ENCODE assay signal across 23 cellular contexts in the genomic region with DNA sequence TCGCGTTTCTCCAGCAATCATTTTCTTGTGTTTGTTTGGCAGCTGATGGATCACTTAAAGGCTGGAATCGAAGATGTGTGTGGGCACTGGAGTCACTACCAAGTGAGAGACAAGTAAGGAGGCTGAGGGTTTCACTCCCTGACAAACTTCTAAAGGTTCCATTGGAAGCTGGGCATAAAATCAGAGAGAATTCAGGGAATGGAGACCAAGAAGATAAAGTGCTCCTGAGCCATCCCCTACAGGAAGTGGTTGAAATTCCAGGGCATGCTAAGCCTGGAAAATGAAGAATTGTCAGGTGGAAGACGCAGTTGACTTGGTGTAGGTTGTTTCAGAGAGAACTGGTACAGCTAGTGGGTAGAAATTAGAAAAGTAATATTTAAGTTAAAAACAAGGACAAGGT. TPM values are rescaled to one million over a fixed set of nuclear protein-coding genes. Genes with fewer than 3 reads are reported as not detected.
A peak's percentile ranks its signal among the peaks of the same experiment; 100 is the strongest.
DNase-seq lines count a peak whose midpoint lies in the region; ATAC-seq and TF ChIP-seq lines count a peak whose summit lies in the region.
"Had no signal": no experiment of that assay in that cellular context is flagged by ENCODE, and none has a peak within 500 bp of the region (broad histone marks: within the 10 kb centered on the region; RNA-seq: fewer than 3 reads in every experiment).

No MANE protein-coding gene starts in this region.

- H4K20me1 ChIP-seq in IMR-90 (ENCODE audit: insufficient read depth, low read length), result no peaks in the 10 kb centered on the region

- H3K4me3 ChIP-seq in IMR-90 (ENCODE audit: insufficient read depth, low read depth, low read length), result no peak overlapping the region
- no peak overlapping the region for H3K4me3 ChIP-seq in esophagus muscularis mucosa

- no peaks in the 10 kb centered on the region for H3K9me3 ChIP-seq in IMR-90 (ENCODE audit: control insufficient read depth, insufficient read depth, low read length)
- no peaks in the 10 kb centered on the region for H3K9me3 ChIP-seq in esophagus muscularis mucosa

- H3K36me3 Mint-ChIP-seq in activated naive CD8-positive, alpha-beta T cell, result no peaks in the 10 kb centered on the region
- peaks cover 3% of the 10 kb centered on the region for H3K36me3 Mint-ChIP-seq in activated naive CD8-positive, alpha-beta T cell treated with anti-CD3 and anti-CD28 coated beads for 36 hours
- H3K36me3 Mint-ChIP-seq in activated T-helper 1 cell treated with anti-CD3 and anti-CD28 coated beads, Interleukin-12 subunit alpha, Interleukin-12 subunit beta, Interleukin-2, Interleukin-4 antibody, amounts not matched to agents 30 ng/mL and 10 ng/mL and 1 ng/mL, durations not matched to agents 14 hours and 24 hours and 36 hours (ENCODE audit: low read depth), result no peaks in the 10 kb centered on the region
- H3K36me3 Mint-ChIP-seq: CD4-positive, CD25-positive, alpha-beta regulatory T cell had no signal

- TF ChIP-seq CTCF in IMR-90 (conservative IDR thresholded peaks at IDR 0.05; ENCODE audit: low read depth, low read length), result no peak
- TF ChIP-seq CTCF in esophagus muscularis mucosa (IDR thresholded peaks at IDR 0.05), result no peak

- no peaks in the 10 kb centered on the region for H3K79me1 ChIP-seq in IMR-90 (ENCODE audit: low read depth in 1 of 2, low read length in 2 of 2)

- POLR2A ChIA-PET in IMR-90 (lab: Charles Lee; ENCODE audit: unreplicated experiment), result no interaction called here

- H3K56ac ChIP-seq in IMR-90 (ENCODE audit: extremely low read depth, insufficient read depth, low read length), result no peak overlapping the region

- no peak overlapping the region for H3K14ac ChIP-seq in IMR-90 (replicated peaks; ENCODE audit: low read depth, low read length)

- no peak overlapping the region for H2BK15ac ChIP-seq in IMR-90 (ENCODE audit: low read depth, low read length)

- H2AFZ ChIP-seq in IMR-90 (replicated peaks; ENCODE audit: low read length, poor library complexity), result no peak overlapping the region

- dilution Hi-C loops in IMR-90 (cut with HindIII; ENCODE audit: low sequenced_read_pairs, unreplicated experiment), result no loop called here

- TF ChIP-seq RAD21 in IMR-90 (IDR thresholded peaks at IDR 0.05; ENCODE audit: low read length), result no peak

- CTCF ChIA-PET in IMR-90 (lab: Yijun Ruan, JAX), result no interaction called here

- no peaks in the 10 kb centered on the region for H3K9me1 ChIP-seq in IMR-90 (ENCODE audit: insufficient read depth, low read length)

- no peak overlapping the region for H2AK9ac ChIP-seq in IMR-90 (replicated peaks; ENCODE audit: low read depth, low read length, poor library complexity)

- no peak for DNase-seq in activated naive CD8-positive, alpha-beta T cell treated with anti-CD3 and anti-CD28 coated beads for 36 hours
- DNase-seq in IMR-90 (no peak), esophagus muscularis mucosa (ENCODE audit: extremely low spot score) (peak; percentile 53), SIG-M5 treated with dmso at 0.1 percent for 504 hours (lab: John Stamatoyannopoulos, UW; ENCODE audit: unreplicated experiment) (no peak), NCI-H1417 (lab: John Stamatoyannopoulos, UW) (no peak)
- DNase-seq in activated T-helper 1 cell treated with anti-CD3 and anti-CD28 coated beads, Interleukin-12 subunit alpha, Interleukin-12 subunit beta, Interleukin-2, Interleukin-4 antibody, amounts not matched to agents 30 ng/mL and 10 ng/mL and 1 ng/mL, durations not matched to agents 14 hours and 24 hours and 36 hours (ENCODE audit: low spot score), result no peak
- DNase-seq: CD4-positive, CD25-positive, alpha-beta regulatory T cell; KBM-7; MM.1S; NCI-H1694; NCI-H2081; NCI-H2171; NCI-H226; NCI-H510A; NCI-H69; Right ventricle myocardium superior; RPMI8226 had no signal

- H3K9ac ChIP-seq in IMR-90 (ENCODE audit: low read depth, low read length), result no peak overlapping the region

- peak overlapping the region; percentile 9; the same call in 1 of the 2 replicates for H3K4ac ChIP-seq in IMR-90 (ENCODE audit: low read depth, low read length)

- no peaks in the 10 kb centered on the region for H3K36me3 ChIP-seq in IMR-90 (ENCODE audit: control insufficient read depth, insufficient read depth, low read length)
- H3K36me3 ChIP-seq in esophagus muscularis mucosa, result no peaks in the 10 kb centered on the region

- no peak overlapping the region for H2AK5ac ChIP-seq in IMR-90 (ENCODE audit: low read depth, low read length)

- no peak overlapping the region for H3K4me2 ChIP-seq in IMR-90 (ENCODE audit: low read depth, low read length)

- H2BK5ac ChIP-seq in IMR-90 (ENCODE audit: low read depth, low read length, poor library complexity, severe bottlenecking), result no peak overlapping the region

- H3K27me3 ChIP-seq in IMR-90 (ENCODE audit: control insufficient read depth, insufficient read depth, low read length) (no peaks in the 10 kb centered on the region; the same call in 1 of the 2 replicates), esophagus muscularis mucosa (peaks cover 0 to 8% (median 0%) of the 10 kb centered on the region in 4 donors)

- peaks cover 17% of the 10 kb centered on the region for H3K27me3 Mint-ChIP-seq in activated naive CD8-positive, alpha-beta T cell
- peaks cover 27% of the 10 kb centered on the region for H3K27me3 Mint-ChIP-seq in activated naive CD8-positive, alpha-beta T cell treated with anti-CD3 and anti-CD28 coated beads for 36 hours
- H3K27me3 Mint-ChIP-seq in activated T-helper 1 cell treated with anti-CD3 and anti-CD28 coated beads, Interleukin-12 subunit alpha, Interleukin-12 subunit beta, Interleukin-2, Interleukin-4 antibody, amounts not matched to agents 30 ng/mL and 10 ng/mL and 1 ng/mL, durations not matched to agents 14 hours and 24 hours and 36 hours (ENCODE audit: insufficient read depth), result no peaks in the 10 kb centered on the region

- H2BK120ac ChIP-seq in IMR-90 (ENCODE audit: low read depth, low read length), result no peak overlapping the region

- BruUV-seq in IMR-90 (replicated peaks; lab: Mats Ljungman, UMichigan), result no TSS peak

- H3K18ac ChIP-seq in IMR-90 (ENCODE audit: low read depth, low read length), result no peak overlapping the region

- no peak overlapping the region for H3K27ac ChIP-seq in IMR-90 (ENCODE audit: insufficient read depth, low read length)
- no peak overlapping the region for H3K27ac ChIP-seq in esophagus muscularis mucosa (replicated peaks in 1 of 4)

- peak overlapping the region; percentile 9 for H3K27ac Mint-ChIP-seq in activated naive CD8-positive, alpha-beta T cell
- H3K27ac Mint-ChIP-seq in activated naive CD8-positive, alpha-beta T cell treated with anti-CD3 and anti-CD28 coated beads for 36 hours, result no peak overlapping the region
- no peak overlapping the region for H3K27ac Mint-ChIP-seq in activated T-helper 1 cell treated with anti-CD3 and anti-CD28 coated beads, Interleukin-12 subunit alpha, Interleukin-12 subunit beta, Interleukin-2, Interleukin-4 antibody, amounts not matched to agents 30 ng/mL and 10 ng/mL and 1 ng/mL, durations not matched to agents 14 hours and 24 hours and 36 hours
- H3K27ac Mint-ChIP-seq: CD4-positive, CD25-positive, alpha-beta regulatory T cell had no signal

- no peak for TF ChIP-seq EP300 in esophagus muscularis mucosa (IDR thresholded peaks at IDR 0.05)

- H3K4me1 Mint-ChIP-seq in activated naive CD8-positive, alpha-beta T cell (ENCODE audit: low read depth), result peaks cover 8% of the 10 kb centered on the region
- H3K4me1 Mint-ChIP-seq in activated naive CD8-positive, alpha-beta T cell treated with anti-CD3 and anti-CD28 coated beads for 36 hours, result peaks cover 13% of the 10 kb centered on the region
- H3K4me1 Mint-ChIP-seq in activated T-helper 1 cell treated with anti-CD3 and anti-CD28 coated beads, Interleukin-12 subunit alpha, Interleukin-12 subunit beta, Interleukin-2, Interleukin-4 antibody, amounts not matched to agents 30 ng/mL and 10 ng/mL and 1 ng/mL, durations not matched to agents 14 hours and 24 hours and 36 hours (ENCODE audit: low read depth), result peaks cover 8% of the 10 kb centered on the region
- H3K4me1 Mint-ChIP-seq: CD4-positive, CD25-positive, alpha-beta regulatory T cell had no signal

- no peak overlapping the region for H2BK20ac ChIP-seq in IMR-90 (ENCODE audit: low read depth, low read length)

- intact Hi-C loops in IMR-90 (cut with micrococcal nuclease), result no loop called here
- intact Hi-C loops in esophagus muscularis mucosa (cut with DNase I), result no loop called here
- intact Hi-C loops in activated T-helper 1 cell treated with anti-CD3 and anti-CD28 coated beads, Interleukin-12 subunit alpha, Interleukin-12 subunit beta, Interleukin-2, Interleukin-4 antibody, amounts not matched to agents 30 ng/mL and 10 ng/mL and 1 ng/mL, durations not matched to agents 14 hours and 24 hours and 36 hours (cut with micrococcal nuclease), result no loop called here

- H3K4me1 ChIP-seq in IMR-90 (ENCODE audit: control insufficient read depth, insufficient read depth, low read length) (peaks cover 7% of the 10 kb centered on the region; the same call in 1 of the 2 replicates), esophagus muscularis mucosa (no peaks in the 10 kb centered on the region)

- no peak overlapping the region for H4K8ac ChIP-seq in IMR-90 (ENCODE audit: low read depth in 2 of 2, low read length in 2 of 2)

- in situ Hi-C loops in IMR-90 (cut with MboI; ENCODE audit: low sequenced_read_pairs), result no loop called here

- H3K4me3 Mint-ChIP-seq in activated naive CD8-positive, alpha-beta T cell, result no peak overlapping the region
- H3K4me3 Mint-ChIP-seq in activated naive CD8-positive, alpha-beta T cell treated with anti-CD3 and anti-CD28 coated beads for 36 hours, result no peak overlapping the region
- no peak overlapping the region for H3K4me3 Mint-ChIP-seq in activated T-helper 1 cell treated with anti-CD3 and anti-CD28 coated beads, Interleukin-12 subunit alpha, Interleukin-12 subunit beta, Interleukin-2, Interleukin-4 antibody, amounts not matched to agents 30 ng/mL and 10 ng/mL and 1 ng/mL, durations not matched to agents 14 hours and 24 hours and 36 hours
- H3K4me3 Mint-ChIP-seq: CD4-positive, CD25-positive, alpha-beta regulatory T cell had no signal

- peaks cover 3% of the 10 kb centered on the region for H3K9me3 Mint-ChIP-seq in activated naive CD8-positive, alpha-beta T cell (ENCODE audit: low read depth)
- peaks cover 7% of the 10 kb centered on the region for H3K9me3 Mint-ChIP-seq in activated naive CD8-positive, alpha-beta T cell treated with anti-CD3 and anti-CD28 coated beads for 36 hours
- no peaks in the 10 kb centered on the region for H3K9me3 Mint-ChIP-seq in activated T-helper 1 cell treated with anti-CD3 and anti-CD28 coated beads, Interleukin-12 subunit alpha, Interleukin-12 subunit beta, Interleukin-2, Interleukin-4 antibody, amounts not matched to agents 30 ng/mL and 10 ng/mL and 1 ng/mL, durations not matched to agents 14 hours and 24 hours and 36 hours

- no CpG with 5 or more reads among the region's 4 CpGs for WGBS in IMR-90 (ENCODE audit: extremely low coverage in 2 of 2, insufficient read length in 1 of 2), 2 experiments
- WGBS in esophagus muscularis mucosa, result 62% methylated on average over 4 of the region's 4 CpGs

- TF ChIP-seq POLR2A in IMR-90 (IDR thresholded peaks at IDR 0.05; ENCODE audit: low read depth, low read length) (no peak), esophagus muscularis mucosa (IDR thresholded peaks at IDR 0.05; ENCODE audit: low read depth) (no peak)

- no peak overlapping the region for H4K91ac ChIP-seq in IMR-90 (ENCODE audit: insufficient read depth, low read depth, low read length)

- ATAC-seq in IMR-90 (ENCODE audit: low read depth), result no peak
- ATAC-seq: HepG2 had no signal

- no peak overlapping the region for H3K23ac ChIP-seq in IMR-90 (ENCODE audit: low read depth, low read length)

- H4K5ac ChIP-seq in IMR-90 (ENCODE audit: low read depth, low read length), result no peak overlapping the region

RNA-seq across cellular contexts. Expression of a gene that starts 39.1 kb away (rescaled TPM):
- not detected for total RNA-seq in activated naive CD8-positive, alpha-beta T cell treated with anti-CD3 and anti-CD28 coated beads for 36 hours
- total RNA-seq in IMR-90 (2012; rRNA removed), result not detected in 2 replicates
- polyA plus RNA-seq in IMR-90 (2012; rRNA removed), result not detected in 2 replicates
- not detected in 2 replicates for polyA plus RNA-seq in IMR-90 (2012; cell fraction: cytosol; rRNA removed)
- polyA plus RNA-seq in IMR-90 (2012; cell fraction: nucleus; rRNA removed; ENCODE audit: low replicate concordance), result not detected in 2 replicates
- not detected for total RNA-seq in esophagus muscularis mucosa
- 0.10 TPM in 1 of 2 replicates, not detected in the other for total RNA-seq in activated T-helper 1 cell treated with anti-CD3 and anti-CD28 coated beads, Interleukin-12 subunit alpha, Interleukin-12 subunit beta, Interleukin-2, Interleukin-4 antibody, amounts not matched to agents 30 ng/mL and 10 ng/mL and 1 ng/mL, durations not matched to agents 14 hours and 24 hours and 36 hours
- total RNA-seq: CD4-positive, CD25-positive, alpha-beta regulatory T cell; H4; HepG2; HT1080; Right ventricle myocardium superior; SK-MEL-5 had no signal
- polyA plus RNA-seq: BJ; CD4-positive, CD25-positive, alpha-beta regulatory T cell; HepG2 had no signal
